Comparison of ENCODE assay signal across 14 cellular contexts in the genomic region with DNA sequence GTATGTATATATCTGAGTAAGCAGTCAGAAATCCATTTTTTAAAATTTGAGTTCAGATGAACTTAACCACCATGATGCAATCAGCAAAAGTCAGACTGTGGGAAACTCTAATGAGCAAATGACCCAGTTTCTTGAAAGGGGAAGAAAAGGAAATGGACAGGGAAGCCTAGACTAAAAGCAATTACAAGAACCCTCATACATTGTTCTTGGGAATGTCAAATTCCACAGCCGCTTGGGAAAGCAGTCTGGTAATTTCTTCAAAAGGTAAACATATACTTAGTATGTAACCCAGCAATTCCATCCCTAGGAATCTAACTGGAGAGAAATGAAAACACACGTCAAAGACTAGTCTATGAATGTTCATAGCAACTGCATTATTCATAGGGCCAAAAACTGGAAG. TPM values are rescaled to one million over a fixed set of nuclear protein-coding genes. Genes with fewer than 3 reads are reported as not detected.
DNase-seq lines count a peak whose midpoint lies in the region; ATAC-seq and TF ChIP-seq lines count a peak whose summit lies in the region.
"Had no signal": no experiment of that assay in that cellular context is flagged by ENCODE, and none has a peak within 500 bp of the region (broad histone marks: within the 10 kb centered on the region; RNA-seq: fewer than 3 reads in every experiment).

No MANE protein-coding gene starts in this region.

- peaks cover 8% of the 10 kb centered on the region for H3K4me1 Mint-ChIP-seq in stimulated activated naive CD8-positive, alpha-beta T cell treated with anti-CD3 and anti-CD28 coated beads, Interleukin-15, amount 100 ng/mL, for 72 hours
- H3K4me1 Mint-ChIP-seq: memory B cell had no signal

- H3K27ac ChIP-seq in tibial artery = peak overlapping the region; percentile 65 to 82
- H3K27ac ChIP-seq: SJCRH30 had no signal

- no peaks in the 10 kb centered on the region for H3K9me3 ChIP-seq in tibial artery
- H3K9me3 ChIP-seq: SJCRH30 had no signal

- peaks cover 0 to 55% (median 30%) of the 10 kb centered on the region in 4 donors for H3K4me1 ChIP-seq in tibial artery
- H3K4me1 ChIP-seq: SJCRH30 had no signal

- DNase-seq in SIG-M5 treated with dmso at 0.1 percent for 504 hours (lab: John Stamatoyannopoulos, UW; ENCODE audit: unreplicated experiment) (peak; percentile 14), SIG-M5 (lab: John Stamatoyannopoulos, UW) (no peak), amniotic epithelial cell (ENCODE audit: low read depth) (peak; percentile 98), glomerular endothelial cell (ENCODE audit: extremely low read depth, low read depth, low spot score) (peak; percentile 58), tibial artery (no peak)
- DNase-seq in stimulated activated naive CD8-positive, alpha-beta T cell treated with anti-CD3 and anti-CD28 coated beads, Interleukin-15, amount 100 ng/mL, for 72 hours = no peak
- DNase-seq in effector CD8-positive, alpha-beta T cell (lab: John Stamatoyannopoulos, UW) = no peak
- DNase-seq: ACHN; activated naive CD8-positive, alpha-beta T cell treated with anti-CD3 and anti-CD28 coated beads, Interleukin-2, amount 10 ng/mL, durations not matched to agents 7 days and 5 days; NCI-H2029; SJCRH30 had no signal

- intact Hi-C loops in tibial artery (cut with DNase I; ENCODE audit: low total_unique reads) = no loop called here

- peaks cover 3 to 5% of the 10 kb centered on the region in 2 donors for H3K9me3 Mint-ChIP-seq in stimulated activated naive CD8-positive, alpha-beta T cell treated with anti-CD3 and anti-CD28 coated beads, Interleukin-15, amount 100 ng/mL, for 72 hours
- H3K9me3 Mint-ChIP-seq: memory B cell; stimulated activated naive CD8-positive, alpha-beta T cell treated with anti-CD3 and anti-CD28 coated beads, Interleukin-15, Interleukin-2, amounts not matched to agents 100 ng/mL and 50 ng/mL, for 24 hours had no signal

- H3K4me3 ChIP-seq in tibial artery = no peak overlapping the region
- H3K4me3 ChIP-seq: SJCRH30 had no signal

- H3K27me3 ChIP-seq in tibial artery = no peaks in the 10 kb centered on the region
- H3K27me3 ChIP-seq: SJCRH30 had no signal

- ATAC-seq in stimulated activated naive CD8-positive, alpha-beta T cell treated with anti-CD3 and anti-CD28 coated beads, Interleukin-15, amount 100 ng/mL, for 72 hours = no peak
- no peak for ATAC-seq in GM21447 (IDR thresholded peaks at IDR 0.05; ENCODE audit: unreplicated experiment)

- H3K36me3 ChIP-seq in tibial artery = no peaks in the 10 kb centered on the region
- H3K36me3 ChIP-seq: SJCRH30 had no signal

- no peak overlapping the region for H3K4me3 Mint-ChIP-seq in stimulated activated naive CD8-positive, alpha-beta T cell treated with anti-CD3 and anti-CD28 coated beads, Interleukin-15, amount 100 ng/mL, for 72 hours
- H3K4me3 Mint-ChIP-seq: activated naive CD8-positive, alpha-beta T cell treated with anti-CD3 and anti-CD28 coated beads, Interleukin-2, amount 10 ng/mL, durations not matched to agents 7 days and 5 days; memory B cell; stimulated activated naive CD8-positive, alpha-beta T cell treated with anti-CD3 and anti-CD28 coated beads, Interleukin-15, Interleukin-2, amounts not matched to agents 100 ng/mL and 50 ng/mL, for 24 hours had no signal

- no peak for TF ChIP-seq CTCF in tibial artery (IDR thresholded peaks at IDR 0.05)

- peak overlapping the region in 1 of 2 donors; percentile 1 for H3K27ac Mint-ChIP-seq in stimulated activated naive CD8-positive, alpha-beta T cell treated with anti-CD3 and anti-CD28 coated beads, Interleukin-15, amount 100 ng/mL, for 72 hours
- H3K27ac Mint-ChIP-seq: activated naive CD8-positive, alpha-beta T cell treated with anti-CD3 and anti-CD28 coated beads, Interleukin-2, amount 10 ng/mL, durations not matched to agents 7 days and 5 days; memory B cell; stimulated activated naive CD8-positive, alpha-beta T cell treated with anti-CD3 and anti-CD28 coated beads, Interleukin-15, Interleukin-2, amounts not matched to agents 100 ng/mL and 50 ng/mL, for 24 hours had no signal

- H3K27me3 Mint-ChIP-seq in stimulated activated naive CD8-positive, alpha-beta T cell treated with anti-CD3 and anti-CD28 coated beads, Interleukin-15, amount 100 ng/mL, for 72 hours = no peaks in the 10 kb centered on the region
- H3K27me3 Mint-ChIP-seq: activated naive CD8-positive, alpha-beta T cell treated with anti-CD3 and anti-CD28 coated beads, Interleukin-2, amount 10 ng/mL, durations not matched to agents 7 days and 5 days had no signal

RNA-seq across cellular contexts. Expression of a gene that starts 16.4 kb away (rescaled TPM):
- 50.8 and 56.3 TPM in 2 replicates for total RNA-seq in glomerular endothelial cell

Comparison
In these comparisons a context has a peak if more than half of its experiments do, and no peak if none do; other contexts are left out.
1. DNase-seq: peak in SIG-M5 treated with dmso at 0.1 percent for 504 hours (single experiment), amniotic epithelial cell (single experiment) and glomerular endothelial cell (single experiment); none in SIG-M5 (single experiment), tibial artery (0 of 2), stimulated activated naive CD8-positive, alpha-beta T cell treated with anti-CD3 and anti-CD28 coated beads, Interleukin-15, amount 100 ng/mL, for 72 hours (0 of 2) and effector CD8-positive, alpha-beta T cell (single experiment).